ENCODE assay signal across 8 cellular contexts in genomic region chr22:39317756-39318506, GRCh38. TPM values are rescaled to one million over a fixed set of nuclear protein-coding genes. Genes with fewer than 3 reads are reported as not detected.
DNase-seq lines count a peak whose midpoint lies in the region; ATAC-seq and TF ChIP-seq lines count a peak whose summit lies in the region.

No MANE protein-coding gene starts in this region.

- H3K9me3 ChIP-seq in BE2C (no peaks in the 10 kb centered on the region), muscle layer of duodenum (ENCODE audit: control insufficient read depth in 1 of 2, low read length in 2 of 2) (no peaks in the 10 kb centered on the region)

- DNase-seq in BE2C = no peak
- no peak for DNase-seq in Jurkat, Clone E6-1 (ENCODE audit: low read depth, low spot score)
- no peak for DNase-seq in chondrocyte (ENCODE audit: low spot score)
- no peak for DNase-seq in SKM-1 (lab: John Stamatoyannopoulos, UW; ENCODE audit: unreplicated experiment)
- no peak for DNase-seq in NCI-H1417 treated with DMSO at 0.1 percent for 48 hours (lab: John Stamatoyannopoulos, UW)

- H3K27ac Mint-ChIP-seq in chondrocyte (ENCODE audit: unreplicated experiment) = peak overlapping the region; percentile 100

- H3K36me3 Mint-ChIP-seq in chondrocyte (ENCODE audit: low read depth) = peaks cover 48% of the 10 kb centered on the region

- peaks cover 5% of the 10 kb centered on the region for H3K4me1 ChIP-seq in BE2C
- peaks cover 20 to 31% of the 10 kb centered on the region in 2 donors for H3K4me1 ChIP-seq in muscle layer of duodenum (ENCODE audit: control insufficient read depth in 1 of 2, insufficient read depth in 2 of 2, low read length in 2 of 2)

- H3K27me3 Mint-ChIP-seq in chondrocyte (ENCODE audit: low read depth) = no peaks in the 10 kb centered on the region

- peaks cover 57% of the 10 kb centered on the region for H3K4me1 Mint-ChIP-seq in chondrocyte (ENCODE audit: low read depth)

- peak overlapping the region; percentile 98 for H3K4me3 Mint-ChIP-seq in chondrocyte (ENCODE audit: unreplicated experiment)

- no peaks in the 10 kb centered on the region for H3K27me3 ChIP-seq in BE2C
- no peaks in the 10 kb centered on the region for H3K27me3 ChIP-seq in muscle layer of duodenum (ENCODE audit: low read depth, low read length)

- H3K36me3 ChIP-seq in BE2C (peaks cover 62% of the 10 kb centered on the region), muscle layer of duodenum (ENCODE audit: control insufficient read depth in 1 of 2, insufficient read depth in 2 of 2, low read length in 2 of 2) (peaks cover 44 to 53% of the 10 kb centered on the region in 2 donors)

- TF ChIP-seq CTCF in BE2C (IDR thresholded peaks at IDR 0.05; ENCODE audit: low read depth, low read length) (no peak), chondrocyte (IDR thresholded peaks at IDR 0.05) (no peak)

- H3K4me3 ChIP-seq in BE2C (ENCODE audit: low read depth, low read length) = peak overlapping the region; percentile 100
- H3K4me3 ChIP-seq in Jurkat, Clone E6-1 (ENCODE audit: low read length) = peak overlapping the region; percentile 99
- peak overlapping the region; percentile 85 to 98 for H3K4me3 ChIP-seq in muscle layer of duodenum (ENCODE audit: low read depth in 1 of 2, low read length in 2 of 2)

- no peak for ATAC-seq in HG03565 (IDR thresholded peaks at IDR 0.05; ENCODE audit: unreplicated experiment)
- no peak for ATAC-seq in HG03571 (IDR thresholded peaks at IDR 0.05; ENCODE audit: unreplicated experiment)

- peak overlapping the region; percentile 99 for H3K27ac ChIP-seq in muscle layer of duodenum (ENCODE audit: low read length)

- H3K9me3 Mint-ChIP-seq in chondrocyte (ENCODE audit: low read depth) = no peaks in the 10 kb centered on the region

RNA-seq across cellular contexts. Expression of gene RPL3, which starts 1.5 kb away (rescaled TPM):
- 1,250 TPM for polyA plus RNA-seq in BE2C (2012; ENCODE audit: insufficient read depth, insufficient read length, low read depth)
- 2,535 TPM for polyA plus RNA-seq in Jurkat, Clone E6-1 (2012; ENCODE audit: insufficient read depth, insufficient read length)
- total RNA-seq in chondrocyte = 1,302 to 1,415 TPM (median 1,326 TPM) in 3 replicates

RNA-seq across cellular contexts. Expression of gene SYNGR1, which starts 31.9 kb away (rescaled TPM):
- polyA plus RNA-seq in BE2C (2012; ENCODE audit: insufficient read depth, insufficient read length, low read depth) = 42.1 TPM
- 24.4 TPM for polyA plus RNA-seq in Jurkat, Clone E6-1 (2012; ENCODE audit: insufficient read depth, insufficient read length)
- 15.0 to 18.4 TPM (median 16.5 TPM) in 3 replicates for total RNA-seq in chondrocyte
